In genomic region chrX:84197550-84197949, GRCh38 we compare ENCODE assay signal across 11 cellular contexts. TPM values are rescaled to one million over a fixed set of nuclear protein-coding genes. Genes with fewer than 3 reads are reported as not detected.
"Had no signal": no experiment of that assay in that cellular context is flagged by ENCODE, and none has a peak within 500 bp of the region (broad histone marks: within the 10 kb centered on the region; RNA-seq: fewer than 3 reads in every experiment).

No MANE protein-coding gene starts in this region.

- H3K27ac ChIP-seq: GM23248, HL-60 had no signal

- H3K4me3 ChIP-seq: GM23248, HAP-1, K562 had no signal

- H3K9me3 ChIP-seq: HAP-1 had no signal

- H3K4me1 ChIP-seq: HAP-1 had no signal

- H3K36me3 ChIP-seq: HAP-1 had no signal

- H3K9ac ChIP-seq: GM23248 had no signal

- ATAC-seq: HCT116, HepG2, K562 had no signal

- DNase-seq: GM23248, GOT3, H7, HFFc6, KG1 had no signal

- FAIRE-seq: HepG2, K562 had no signal

- H2AFZ ChIP-seq: GM23248 had no signal

RNA-seq across cellular contexts. Expression of gene RPS6KA6, which starts 9.6 kb away (rescaled TPM):
- total RNA-seq: HepG2, HT1080 had no signal
- polyA plus RNA-seq: HepG2, K562 had no signal
